ENCODE assay signal across 19 cellular contexts in genomic region chr2:169073211-169073971, GRCh38. TPM values are rescaled to one million over a fixed set of nuclear protein-coding genes. Genes with fewer than 3 reads are reported as not detected.
DNase-seq lines count a peak whose midpoint lies in the region; FAIRE-seq and TF ChIP-seq lines count a peak whose summit lies in the region.
"Had no signal": no experiment of that assay in that cellular context is flagged by ENCODE, and none has a peak within 500 bp of the region (broad histone marks: within the 10 kb centered on the region; RNA-seq: fewer than 3 reads in every experiment).

No MANE protein-coding gene starts in this region.

- no peaks in the 10 kb centered on the region for H3K9me1 ChIP-seq in endothelial cell of umbilical vein (replicated peaks; ENCODE audit: control insufficient read depth, extremely low read depth, insufficient read depth, low read length)

- no TSS peak for BruUV-seq in endothelial cell of umbilical vein (replicated peaks; lab: Mats Ljungman, UMichigan)

- H2AFZ ChIP-seq in endothelial cell of umbilical vein (ENCODE audit: low read depth, low read length) = no peak overlapping the region

- no peak overlapping the region for H3K4me3 ChIP-seq in endothelial cell of umbilical vein (replicated peaks in 1 of 3; ENCODE audit: insufficient read depth in 1 of 3, low read depth in 1 of 3, low read length in 3 of 3)
- H3K4me3 ChIP-seq: prostate gland, SJSA1 had no signal

- TF ChIP-seq CTCF in endothelial cell of umbilical vein (IDR thresholded peaks at IDR 0.05; ENCODE audit: extremely low read depth in 1 of 2, insufficient read depth in 1 of 2, low read depth in 1 of 2, low read length in 2 of 2) = no peak

- POLR2A ChIA-PET in endothelial cell of umbilical vein (lab: Charles Lee) = no interaction called here

- H3K9ac ChIP-seq in endothelial cell of umbilical vein (replicated peaks; ENCODE audit: extremely low read depth, insufficient read depth, low read length) = no peak overlapping the region

- DNase-seq in activated naive CD4-positive, alpha-beta T cell (lab: John Stamatoyannopoulos, UW) = no peak
- DNase-seq in M059J (ENCODE audit: low read depth) = peak; percentile 52
- DNase-seq in endothelial cell of umbilical vein (ENCODE audit: low read depth, low spot score) = no peak
- no peak for DNase-seq in SIG-M5 treated with dmso at 0.1 percent for 504 hours (lab: John Stamatoyannopoulos, UW; ENCODE audit: unreplicated experiment)
- DNase-seq in urothelium cell line (ENCODE audit: low spot score) = no peak
- DNase-seq in NCI-H524 (lab: John Stamatoyannopoulos, UW) = no peak
- DNase-seq: activated CD4-positive, alpha-beta T cell treated with anti-CD3 and anti-CD28 coated beads, Interleukin-2, amount 50 U/mL, for 48 hours; activated naive CD4-positive, alpha-beta T cell treated with anti-CD3 and anti-CD28 coated beads, Interleukin-2, amount 50 U/mL, for 16 hours; effector CD4-positive, alpha-beta T cell; NCI-H1436 treated with DMSO at 0.1 percent for 48 hours; NCI-H345; stimulated activated CD4-positive, alpha-beta T cell treated with anti-CD3 and anti-CD28 coated beads, Interleukin-15, amount 100 ng/mL, for 24 hours; substantia nigra had no signal

- no peaks in the 10 kb centered on the region for H3K79me2 ChIP-seq in endothelial cell of umbilical vein (ENCODE audit: control insufficient read depth, insufficient read depth, low read length)

- no peaks in the 10 kb centered on the region for H4K20me1 ChIP-seq in endothelial cell of umbilical vein (replicated peaks; ENCODE audit: control insufficient read depth, extremely low read depth, insufficient read depth, low read length)

- H3K4me1 ChIP-seq in endothelial cell of umbilical vein (ENCODE audit: control insufficient read depth, extremely low read depth, insufficient read depth, low read length) = peaks cover 5% of the 10 kb centered on the region
- H3K4me1 ChIP-seq: prostate gland had no signal

- H3K27ac Mint-ChIP-seq in activated naive CD4-positive, alpha-beta T cell treated with anti-CD3 and anti-CD28 coated beads, Interleukin-2, amount 50 U/mL, for 24 hours = peak overlapping the region; percentile 73
- peak overlapping the region; percentile 93 for H3K27ac Mint-ChIP-seq in stimulated activated naive CD8-positive, alpha-beta T cell treated with anti-CD3 and anti-CD28 coated beads, Interleukin-15, Interleukin-2, amounts not matched to agents 100 ng/mL and 50 ng/mL, for 24 hours

- no peaks in the 10 kb centered on the region for H3K27me3 Mint-ChIP-seq in activated naive CD4-positive, alpha-beta T cell treated with anti-CD3 and anti-CD28 coated beads, Interleukin-2, amount 50 U/mL, for 24 hours
- H3K27me3 Mint-ChIP-seq in stimulated activated naive CD8-positive, alpha-beta T cell treated with anti-CD3 and anti-CD28 coated beads, Interleukin-15, Interleukin-2, amounts not matched to agents 100 ng/mL and 50 ng/mL, for 24 hours = no peaks in the 10 kb centered on the region
- H3K27me3 Mint-ChIP-seq: naive B cell had no signal

- H3K4me3 Mint-ChIP-seq in activated naive CD4-positive, alpha-beta T cell treated with anti-CD3 and anti-CD28 coated beads, Interleukin-2, amount 50 U/mL, for 24 hours = no peak overlapping the region
- H3K4me3 Mint-ChIP-seq in stimulated activated naive CD8-positive, alpha-beta T cell treated with anti-CD3 and anti-CD28 coated beads, Interleukin-15, Interleukin-2, amounts not matched to agents 100 ng/mL and 50 ng/mL, for 24 hours = peak overlapping the region; percentile 23

- no peaks in the 10 kb centered on the region for H3K9me3 ChIP-seq in endothelial cell of umbilical vein (replicated peaks; ENCODE audit: control insufficient read depth, insufficient read depth, low read length)
- H3K9me3 ChIP-seq: prostate gland, SJSA1 had no signal

- H3K36me3 Mint-ChIP-seq in activated naive CD4-positive, alpha-beta T cell treated with anti-CD3 and anti-CD28 coated beads, Interleukin-2, amount 50 U/mL, for 24 hours = no peaks in the 10 kb centered on the region
- H3K36me3 Mint-ChIP-seq in stimulated activated naive CD8-positive, alpha-beta T cell treated with anti-CD3 and anti-CD28 coated beads, Interleukin-15, Interleukin-2, amounts not matched to agents 100 ng/mL and 50 ng/mL, for 24 hours (ENCODE audit: low read depth) = peaks cover 9% of the 10 kb centered on the region
- H3K36me3 Mint-ChIP-seq: naive B cell had no signal

- no peak overlapping the region for H3K27ac ChIP-seq in endothelial cell of umbilical vein (ENCODE audit: insufficient read depth, low read depth, low read length)
- H3K27ac ChIP-seq: prostate gland, SJSA1 had no signal

- H3K9me3 Mint-ChIP-seq in activated naive CD4-positive, alpha-beta T cell treated with anti-CD3 and anti-CD28 coated beads, Interleukin-2, amount 50 U/mL, for 24 hours = no peaks in the 10 kb centered on the region
- H3K9me3 Mint-ChIP-seq in stimulated activated naive CD8-positive, alpha-beta T cell treated with anti-CD3 and anti-CD28 coated beads, Interleukin-15, Interleukin-2, amounts not matched to agents 100 ng/mL and 50 ng/mL, for 24 hours = no peaks in the 10 kb centered on the region
- H3K9me3 Mint-ChIP-seq: naive B cell had no signal

- no peaks in the 10 kb centered on the region for H3K27me3 ChIP-seq in endothelial cell of umbilical vein (ENCODE audit: control insufficient read depth in 2 of 2, insufficient read depth in 2 of 2, low read length in 2 of 2)
- H3K27me3 ChIP-seq: SJSA1 had no signal

- peaks cover 12% of the 10 kb centered on the region for H3K4me1 Mint-ChIP-seq in activated naive CD4-positive, alpha-beta T cell treated with anti-CD3 and anti-CD28 coated beads, Interleukin-2, amount 50 U/mL, for 24 hours
- peaks cover 57% of the 10 kb centered on the region for H3K4me1 Mint-ChIP-seq in stimulated activated naive CD8-positive, alpha-beta T cell treated with anti-CD3 and anti-CD28 coated beads, Interleukin-15, Interleukin-2, amounts not matched to agents 100 ng/mL and 50 ng/mL, for 24 hours (ENCODE audit: low read depth)

- intact Hi-C loops in endothelial cell of umbilical vein (cut with micrococcal nuclease) = no loop called here

- no peak for FAIRE-seq in endothelial cell of umbilical vein (lab: Jason Lieb, UNC)
- no peak for FAIRE-seq in urothelium cell line (lab: Jason Lieb, UNC)
- FAIRE-seq: bronchial epithelial cell had no signal

- CTCF ChIA-PET in endothelial cell of umbilical vein (lab: Charles Lee) = no interaction called here

- H3K4me2 ChIP-seq in endothelial cell of umbilical vein (ENCODE audit: insufficient read depth, low read length) = no peak overlapping the region

- H3K36me3 ChIP-seq in endothelial cell of umbilical vein (ENCODE audit: control insufficient read depth in 2 of 2, extremely low read depth in 1 of 2, insufficient read depth in 2 of 2, low read length in 2 of 2) = no peaks in the 10 kb centered on the region
- H3K36me3 ChIP-seq: prostate gland, SJSA1 had no signal

- dilution Hi-C loops in endothelial cell of umbilical vein (cut with MboI; ENCODE audit: extremely low pct_ligation_motif_present, low sequenced_read_pairs) = no loop called here

- TF ChIP-seq POLR2A in endothelial cell of umbilical vein (IDR thresholded peaks at IDR 0.05; ENCODE audit: low read depth, low read length) = no peak

TF ChIP-seq in endothelial cell of umbilical vein, 7 proteins besides CTCF, POLR2A, EP300 and RAD21:
- TF ChIP-seq FOS (IDR thresholded peaks at IDR 0.05; ENCODE audit: borderline replicate concordance, insufficient read depth, low read length) (peak; percentile 8), MAX (IDR thresholded peaks at IDR 0.05; ENCODE audit: insufficient read depth, insufficient read length) (no peak), MYC (IDR thresholded peaks at IDR 0.05; ENCODE audit: low read depth, low read length) (no peak), POLR2AphosphoS5 (IDR thresholded peaks at IDR 0.05; ENCODE audit: insufficient read depth, low read depth, low read length) (no peak)

RNA-seq across cellular contexts. Expression of gene DHRS9, which starts 4.0 kb away (rescaled TPM):
- not detected in 2 replicates for total RNA-seq in M059J (2014; rRNA removed; shearing (Covaris generic))
- total RNA-seq in endothelial cell of umbilical vein = 0.32 TPM in 1 of 2 replicates, not detected in the other
- 0.32 and 0.40 TPM in 2 replicates for polyA plus RNA-seq in endothelial cell of umbilical vein
- polyA plus RNA-seq in endothelial cell of umbilical vein (2011; cell fraction: cytosol; rRNA removed) = 0.52 and 0.54 TPM in 2 replicates
- 0.38 and 0.64 TPM in 2 replicates for polyA plus RNA-seq in endothelial cell of umbilical vein (2011; cell fraction: nucleus; rRNA removed)
- polyA plus RNA-seq in endothelial cell of umbilical vein (2012) = 0.11 TPM in 1 of 2 replicates, not detected in the other
- polyA minus RNA-seq in endothelial cell of umbilical vein = 0.19 and 0.25 TPM in 2 replicates
- not detected for polyA minus RNA-seq in endothelial cell of umbilical vein (2011; cell fraction: cytosol; rRNA and poly(A)+ RNA removed)
- 0.48 TPM in 1 of 2 replicates, not detected in the other for polyA minus RNA-seq in endothelial cell of umbilical vein (2011; cell fraction: nucleus; rRNA and poly(A)+ RNA removed)

RNA-seq across cellular contexts. Expression of gene ABCB11, which starts 42.3 kb away (rescaled TPM):
- 0.02 TPM in 2 replicates for total RNA-seq in M059J (2014; rRNA removed; shearing (Covaris generic))
- 0.44 and 0.58 TPM in 2 replicates for total RNA-seq in endothelial cell of umbilical vein
- 0.16 and 0.22 TPM in 2 replicates for polyA plus RNA-seq in endothelial cell of umbilical vein
- polyA plus RNA-seq in endothelial cell of umbilical vein (2011; cell fraction: cytosol; rRNA removed) = 0.19 and 0.21 TPM in 2 replicates
- 0.42 and 0.83 TPM in 2 replicates for polyA plus RNA-seq in endothelial cell of umbilical vein (2011; cell fraction: nucleus; rRNA removed)
- 0.15 and 0.20 TPM in 2 replicates for polyA plus RNA-seq in endothelial cell of umbilical vein (2012)
- 1.1 and 1.3 TPM in 2 replicates for polyA minus RNA-seq in endothelial cell of umbilical vein
- polyA minus RNA-seq in endothelial cell of umbilical vein (2011; cell fraction: cytosol; rRNA and poly(A)+ RNA removed) = not detected
- 2.1 and 2.4 TPM in 2 replicates for polyA minus RNA-seq in endothelial cell of umbilical vein (2011; cell fraction: nucleus; rRNA and poly(A)+ RNA removed)
- total RNA-seq: SJSA1 had no signal
